8 cellular contexts compared by ENCODE assay signal in the genomic region with DNA sequence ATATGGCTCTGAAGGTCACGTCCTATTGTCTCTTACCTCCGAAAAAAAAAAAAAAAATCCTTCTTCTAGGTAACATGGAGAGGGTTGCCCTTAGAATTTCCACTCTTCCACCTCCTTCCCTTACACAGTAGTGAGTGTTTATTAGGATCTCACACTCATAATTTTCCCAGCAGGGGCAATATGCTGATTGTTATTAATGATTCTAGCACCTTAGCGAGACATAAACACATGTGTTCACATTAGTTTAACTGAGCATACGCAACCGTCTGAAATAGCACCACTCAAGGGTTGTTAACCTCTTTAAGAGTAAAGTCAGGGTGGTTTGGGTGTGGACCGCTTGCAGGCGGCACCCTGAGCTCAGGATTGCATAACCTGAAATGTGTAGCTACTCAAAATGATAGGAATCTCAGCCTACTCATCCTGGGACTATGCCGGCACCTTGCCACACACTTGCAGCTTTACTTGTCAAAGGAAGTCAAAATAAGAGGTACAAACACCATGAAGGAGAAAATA. TPM values are rescaled to one million over a fixed set of nuclear protein-coding genes. Genes with fewer than 3 reads are reported as not detected.
DNase-seq lines count a peak whose midpoint lies in the region; ATAC-seq, FAIRE-seq and TF ChIP-seq lines count a peak whose summit lies in the region.
"Had no signal": no experiment of that assay in that cellular context is flagged by ENCODE, and none has a peak within 500 bp of the region (broad histone marks: within the 10 kb centered on the region; RNA-seq: fewer than 3 reads in every experiment).

No MANE protein-coding gene starts in this region.

- H3K27ac ChIP-seq in PC-9: peak overlapping the region; percentile 96
- H3K27ac ChIP-seq in esophagus (ENCODE audit: low read depth in 2 of 2, low read length in 1 of 2): peak overlapping the region; percentile 93 to 97
- H3K27ac ChIP-seq in naive thymus-derived CD4-positive, alpha-beta T cell (ENCODE audit: low read depth, low read length): no peak overlapping the region

- H3K4me2 ChIP-seq in PC-9: peak overlapping the region; percentile 99

- peak overlapping the region in 3 of 9 donors; percentile 32 to 76 (median 54) for H3K27ac Mint-ChIP-seq in naive thymus-derived CD4-positive, alpha-beta T cell

- TF ChIP-seq CTCF in PC-9 (conservative IDR thresholded peaks at IDR 0.05): no peak

- POLR2A ChIA-PET in PC-9 (lab: Charles Lee; ENCODE audit: unreplicated experiment): interaction anchor here (0.6 to 0.7 kb wide), 3 partner anchors 27 to 561 kb away, joined by 3 to 12 read pairs (median 4); no protein-coding TSS in a partner anchor
- POLR2A ChIA-PET in naive thymus-derived CD4-positive, alpha-beta T cell (lab: Charles Lee): interaction anchor here (0.6 to 1.5 kb wide), 2 partner anchors 19 to 51 kb away, joined by 3 read pairs; no protein-coding TSS in a partner anchor

- no peaks in the 10 kb centered on the region for H3K9me3 ChIP-seq in PC-9 (ENCODE audit: insufficient read depth, low read depth)
- H3K9me3 ChIP-seq in esophagus (ENCODE audit: control insufficient read depth in 2 of 2, insufficient read depth in 1 of 2, low read depth in 1 of 2, low read length in 1 of 2): no peaks in the 10 kb centered on the region
- no peaks in the 10 kb centered on the region for H3K9me3 ChIP-seq in naive thymus-derived CD4-positive, alpha-beta T cell (ENCODE audit: control insufficient read depth in 2 of 3, low read length in 3 of 3)

- intact Hi-C loops in PC-9 (cut with micrococcal nuclease; ENCODE audit: unreplicated experiment): no loop called here
- intact Hi-C loops in naive thymus-derived CD4-positive, alpha-beta T cell (cut with micrococcal nuclease): no loop called here

- peak overlapping the region; percentile 70 to 99 (median 87) for H3K4me3 Mint-ChIP-seq in naive thymus-derived CD4-positive, alpha-beta T cell

- no peaks in the 10 kb centered on the region for H3K9me3 Mint-ChIP-seq in naive thymus-derived CD4-positive, alpha-beta T cell

- CTCF ChIA-PET in PC-9 (lab: Charles Lee): no interaction called here
- CTCF ChIA-PET in naive thymus-derived CD4-positive, alpha-beta T cell (lab: Charles Lee): no interaction called here

- H3F3A ChIP-seq in PC-9 (ENCODE audit: insufficient read depth, low read depth): peaks cover 18% of the 10 kb centered on the region

- peaks cover 0 to 19% (median 0%) of the 10 kb centered on the region in 5 donors for H3K36me3 Mint-ChIP-seq in naive thymus-derived CD4-positive, alpha-beta T cell

- H3K27me3 ChIP-seq in PC-9 (ENCODE audit: insufficient read depth, low read depth) (no peaks in the 10 kb centered on the region), esophagus (ENCODE audit: control insufficient read depth in 1 of 2, insufficient read depth in 2 of 2, low read length in 2 of 2) (no peaks in the 10 kb centered on the region)
- no peaks in the 10 kb centered on the region for H3K27me3 ChIP-seq in naive thymus-derived CD4-positive, alpha-beta T cell (ENCODE audit: control insufficient read depth in 2 of 2, insufficient read depth in 2 of 2, low read length in 2 of 2)

- no TSS peak for BruUV-seq in PC-9 (replicated peaks; lab: Mats Ljungman, UMichigan)

- peak; percentile 99 for FAIRE-seq in H54 (lab: Jason Lieb, UNC)
- FAIRE-seq: TTC549 had no signal

- TF ChIP-seq POLR2A in H54 (IDR thresholded peaks at IDR 0.05; ENCODE audit: low read depth, low read length) (no peak), GM18505 (IDR thresholded peaks at IDR 0.05; ENCODE audit: borderline replicate concordance, extremely low read depth, insufficient read depth, insufficient read length) (no peak)

- H3K4me3 ChIP-seq in PC-9 (peak overlapping the region; percentile 82), esophagus (ENCODE audit: low read depth in 1 of 2, low read length in 2 of 2) (peak overlapping the region; percentile 77 to 85)
- H3K4me3 ChIP-seq in naive thymus-derived CD4-positive, alpha-beta T cell (ENCODE audit: low read length): no peak overlapping the region

- no peaks in the 10 kb centered on the region for H3K9me2 ChIP-seq in PC-9 (ENCODE audit: insufficient read depth)

- DNase-seq in H54 (ENCODE audit: insufficient read length, low spot score) (peak; percentile 98), PC-9 (peak; percentile 66 to 90), NCI-H2107 (lab: John Stamatoyannopoulos, UW) (no peak), activated gamma-delta T cell (lab: John Stamatoyannopoulos, UW) (no peak)
- no peak for DNase-seq in naive thymus-derived CD4-positive, alpha-beta T cell

- peaks cover 0 to 37% (median 0%) of the 10 kb centered on the region in 5 donors for H3K27me3 Mint-ChIP-seq in naive thymus-derived CD4-positive, alpha-beta T cell

- H2AFZ ChIP-seq in PC-9: peak overlapping the region; percentile 92

- H3K79me2 ChIP-seq in PC-9 (ENCODE audit: low read depth): peaks cover 7% of the 10 kb centered on the region; the same call in 1 of the 2 replicates

- no peaks in the 10 kb centered on the region for H4K20me1 ChIP-seq in PC-9 (ENCODE audit: insufficient read depth)

- H3K36me3 ChIP-seq in PC-9 (ENCODE audit: low read depth) (no peaks in the 10 kb centered on the region), esophagus (ENCODE audit: control insufficient read depth in 2 of 2, insufficient read depth in 2 of 2, low read length in 1 of 2) (no peaks in the 10 kb centered on the region)
- peaks cover 0 to 6% (median 0%) of the 10 kb centered on the region in 3 experiments for H3K36me3 ChIP-seq in naive thymus-derived CD4-positive, alpha-beta T cell (ENCODE audit: control insufficient read depth in 2 of 3, insufficient read depth in 3 of 3, low read length in 3 of 3)

- peaks cover 14 to 56% (median 31%) of the 10 kb centered on the region in 7 donors for H3K4me1 Mint-ChIP-seq in naive thymus-derived CD4-positive, alpha-beta T cell

- WGBS in esophagus, 2 donors: 32 to 42% methylated on average over 8 of the region's 8 CpGs

- ATAC-seq in naive thymus-derived CD4-positive, alpha-beta T cell: no peak
- ATAC-seq in GM18505 (IDR thresholded peaks at IDR 0.05; ENCODE audit: unreplicated experiment): no peak

- peaks cover 43% of the 10 kb centered on the region for H3K4me1 ChIP-seq in PC-9 (replicated peaks; ENCODE audit: insufficient read depth)
- H3K4me1 ChIP-seq in esophagus (ENCODE audit: control insufficient read depth in 2 of 2, insufficient read depth in 2 of 2, low read length in 1 of 2): no peaks in the 10 kb centered on the region
- H3K4me1 ChIP-seq in naive thymus-derived CD4-positive, alpha-beta T cell (ENCODE audit: control insufficient read depth in 2 of 2, insufficient read depth in 2 of 2, low read length in 2 of 2): peaks cover 0 to 11% of the 10 kb centered on the region in 2 donors

RNA-seq across cellular contexts. Expression of a gene that starts 52.2 kb away (rescaled TPM):
- total RNA-seq in PC-9 (2021): 1.1 and 1.4 TPM in 2 replicates
- polyA plus RNA-seq in esophagus: 1 to 10 TPM; 1.9 to 2.3 TPM
- total RNA-seq in naive thymus-derived CD4-positive, alpha-beta T cell: 1 to 10 TPM; 2.0 to 3.3 (median 2.2) TPM
- polyA plus RNA-seq in naive thymus-derived CD4-positive, alpha-beta T cell: 1 to 10 TPM in 1 of 2 donors, under 1 TPM in 1; 0.74 to 1.2 TPM

RNA-seq across cellular contexts. Expression of a gene that starts 52.3 kb away (rescaled TPM):
- total RNA-seq in PC-9 (2021): 31.5 and 39.1 TPM in 2 replicates
- polyA plus RNA-seq in esophagus: 10 to 100 TPM; 23.9 to 32.5 TPM
- total RNA-seq in naive thymus-derived CD4-positive, alpha-beta T cell: 10 to 100 TPM; 22.0 to 37.1 (median 33.8) TPM
- polyA plus RNA-seq in naive thymus-derived CD4-positive, alpha-beta T cell: 10 to 100 TPM; 18.3 to 29.3 TPM

Comparison
In these comparisons a context has a peak if more than half of its experiments do, and no peak if none do; other contexts are left out.
1. DNase-seq: peak in H54 (single experiment) and PC-9 (2 of 2); none in naive thymus-derived CD4-positive, alpha-beta T cell (0 of 9), NCI-H2107 (single experiment) and activated gamma-delta T cell (single experiment).